In genomic region chr3:149536429-149536828, GRCh38 we compare ENCODE assay signal across 9 cellular contexts.
DNase-seq lines count a peak whose midpoint lies in the region; ATAC-seq and TF ChIP-seq lines count a peak whose summit lies in the region.
"Had no signal": no experiment of that assay in that cellular context is flagged by ENCODE, and none has a peak within 500 bp of the region (broad histone marks: within the 10 kb centered on the region; RNA-seq: fewer than 3 reads in every experiment).

No MANE protein-coding gene starts in this region.

- no peak overlapping the region for H3K4me3 Mint-ChIP-seq in activated T-helper 1 cell treated with anti-CD3 and anti-CD28 coated beads, Interleukin-12 subunit alpha, Interleukin-12 subunit beta, Interleukin-2, Interleukin-4 antibody, amounts not matched to agents 30 ng/mL and 10 ng/mL and 1 ng/mL, durations not matched to agents 14 hours and 24 hours and 36 hours

- H3K9me3 Mint-ChIP-seq in activated T-helper 1 cell treated with anti-CD3 and anti-CD28 coated beads, Interleukin-12 subunit alpha, Interleukin-12 subunit beta, Interleukin-2, Interleukin-4 antibody, amounts not matched to agents 30 ng/mL and 10 ng/mL and 1 ng/mL, durations not matched to agents 14 hours and 24 hours and 36 hours: no peaks in the 10 kb centered on the region

- no peak for TF ChIP-seq POLR2A in body of pancreas (IDR thresholded peaks at IDR 0.05)
- no peak for TF ChIP-seq POLR2A in sigmoid colon (IDR thresholded peaks at IDR 0.05)

- no peak for TF ChIP-seq EP300 in sigmoid colon (IDR thresholded peaks at IDR 0.05)

- H3K27ac ChIP-seq in body of pancreas (peak overlapping the region in 3 of 4 donors; percentile 44 to 82 (median 56)), sigmoid colon (peak overlapping the region; percentile 73 to 78 (median 76))

- H3K4me1 Mint-ChIP-seq in activated T-helper 1 cell treated with anti-CD3 and anti-CD28 coated beads, Interleukin-12 subunit alpha, Interleukin-12 subunit beta, Interleukin-2, Interleukin-4 antibody, amounts not matched to agents 30 ng/mL and 10 ng/mL and 1 ng/mL, durations not matched to agents 14 hours and 24 hours and 36 hours (ENCODE audit: low read depth): peaks cover 11% of the 10 kb centered on the region

- DNase-seq in HK-2 (ENCODE audit: unreplicated experiment) (peak; percentile 66), body of pancreas (peak; percentile 69 to 85 (median 77)), iPS-NIHi11 (ENCODE audit: low spot score) (peak; percentile 60), sigmoid colon (peak; percentile 74), 8988T (no peak), NCI-H2171 treated with DMSO at 0.1 percent for 48 hours (lab: John Stamatoyannopoulos, UW) (no peak)
- no peak for DNase-seq in activated T-helper 1 cell treated with anti-CD3 and anti-CD28 coated beads, Interleukin-12 subunit alpha, Interleukin-12 subunit beta, Interleukin-2, Interleukin-4 antibody, amounts not matched to agents 30 ng/mL and 10 ng/mL and 1 ng/mL, durations not matched to agents 14 hours and 24 hours and 36 hours (ENCODE audit: low spot score)
- DNase-seq: NCI-H2081 treated with DMSO at 0.1 percent for 48 hours had no signal

- TF ChIP-seq CTCF in body of pancreas (IDR thresholded peaks at IDR 0.05) (no peak), sigmoid colon (IDR thresholded peaks at IDR 0.05) (no peak)

- intact Hi-C loops in body of pancreas (cut with DNase I): no loop called here
- intact Hi-C loops in sigmoid colon (cut with DNase I): loop anchor here (10.0 kb wide), 1 partner anchor 582 kb away; no protein-coding TSS in a partner anchor
- intact Hi-C loops in activated T-helper 1 cell treated with anti-CD3 and anti-CD28 coated beads, Interleukin-12 subunit alpha, Interleukin-12 subunit beta, Interleukin-2, Interleukin-4 antibody, amounts not matched to agents 30 ng/mL and 10 ng/mL and 1 ng/mL, durations not matched to agents 14 hours and 24 hours and 36 hours (cut with micrococcal nuclease): no loop called here

- H3K4me1 ChIP-seq in body of pancreas (peaks cover 43% of the 10 kb centered on the region), sigmoid colon (peaks cover 0 to 89% (median 73%) of the 10 kb centered on the region in 4 donors)

- 3 to 22% methylated on average over 11 of the region's 11 CpGs for WGBS in body of pancreas, 2 donors
- 70 to 85% methylated on average over 11 of the region's 11 CpGs for WGBS in sigmoid colon, 2 donors

- H3K27me3 Mint-ChIP-seq in activated T-helper 1 cell treated with anti-CD3 and anti-CD28 coated beads, Interleukin-12 subunit alpha, Interleukin-12 subunit beta, Interleukin-2, Interleukin-4 antibody, amounts not matched to agents 30 ng/mL and 10 ng/mL and 1 ng/mL, durations not matched to agents 14 hours and 24 hours and 36 hours (ENCODE audit: insufficient read depth): peaks cover 8% of the 10 kb centered on the region

- H3K27me3 ChIP-seq in body of pancreas (no peaks in the 10 kb centered on the region), sigmoid colon (no peaks in the 10 kb centered on the region)

- H3K27ac Mint-ChIP-seq in activated T-helper 1 cell treated with anti-CD3 and anti-CD28 coated beads, Interleukin-12 subunit alpha, Interleukin-12 subunit beta, Interleukin-2, Interleukin-4 antibody, amounts not matched to agents 30 ng/mL and 10 ng/mL and 1 ng/mL, durations not matched to agents 14 hours and 24 hours and 36 hours: no peak overlapping the region

- ATAC-seq in body of pancreas: peak; percentile 84
- ATAC-seq in GM19324 (IDR thresholded peaks at IDR 0.05; ENCODE audit: low FRiP score, unreplicated experiment): no peak

- no peaks in the 10 kb centered on the region for H3K36me3 ChIP-seq in body of pancreas (replicated peaks in 1 of 2; ENCODE audit: insufficient read depth in 1 of 2, low read depth in 2 of 2)
- H3K36me3 ChIP-seq in sigmoid colon: peaks cover 0 to 7% (median 1%) of the 10 kb centered on the region in 4 donors

- H3K9me3 ChIP-seq in body of pancreas (no peaks in the 10 kb centered on the region), sigmoid colon (no peaks in the 10 kb centered on the region)

- H3K36me3 Mint-ChIP-seq in activated T-helper 1 cell treated with anti-CD3 and anti-CD28 coated beads, Interleukin-12 subunit alpha, Interleukin-12 subunit beta, Interleukin-2, Interleukin-4 antibody, amounts not matched to agents 30 ng/mL and 10 ng/mL and 1 ng/mL, durations not matched to agents 14 hours and 24 hours and 36 hours (ENCODE audit: low read depth): no peaks in the 10 kb centered on the region

- H3K4me3 ChIP-seq in body of pancreas (no peak overlapping the region), sigmoid colon (no peak overlapping the region)

Comparison
In these comparisons a context has a peak if more than half of its experiments do, and no peak if none do; other contexts are left out.
1. DNase-seq: peak in HK-2 (single experiment), body of pancreas (4 of 4), iPS-NIHi11 (single experiment) and sigmoid colon (single experiment); none in 8988T (single experiment), activated T-helper 1 cell treated with anti-CD3 and anti-CD28 coated beads, Interleukin-12 subunit alpha, Interleukin-12 subunit beta, Interleukin-2, Interleukin-4 antibody, amounts not matched to agents 30 ng/mL and 10 ng/mL and 1 ng/mL, durations not matched to agents 14 hours and 24 hours and 36 hours (single experiment) and NCI-H2171 treated with DMSO at 0.1 percent for 48 hours (single experiment).